ENCODE assay signal across 10 cellular contexts in genomic region chr10:26799342-26799741, GRCh38.
DNase-seq lines count a peak whose midpoint lies in the region; ATAC-seq, FAIRE-seq and TF ChIP-seq lines count a peak whose summit lies in the region.
"Had no signal": no experiment of that assay in that cellular context is flagged by ENCODE, and none has a peak within 500 bp of the region (broad histone marks: within the 10 kb centered on the region; RNA-seq: fewer than 3 reads in every experiment).

No MANE protein-coding gene starts in this region.

- no peak for FAIRE-seq in small intestine (lab: Jason Lieb, UNC)

- no peaks in the 10 kb centered on the region for H3K9me3 ChIP-seq in small intestine (ENCODE audit: control insufficient read depth, low read depth)

- WGBS in small intestine, 3 donors: 27 to 34% (median 33%) methylated on average over 4 of the region's 4 CpGs

- no peak for TF ChIP-seq CTCF in GM10266 (IDR thresholded peaks at IDR 0.05; ENCODE audit: control insufficient read depth, insufficient read depth, low read depth, missing control alignments)

- ATAC-seq in HG03439 (IDR thresholded peaks at IDR 0.05; ENCODE audit: unreplicated experiment): peak; percentile 51
- ATAC-seq in GM19324 (IDR thresholded peaks at IDR 0.05; ENCODE audit: low FRiP score, unreplicated experiment): no peak

- no peaks in the 10 kb centered on the region for H3K27me3 ChIP-seq in small intestine (ENCODE audit: control insufficient read depth in 2 of 2, insufficient read depth in 2 of 2, low read length in 2 of 2)

- H3K4me1 ChIP-seq in small intestine (ENCODE audit: control insufficient read depth in 2 of 2, insufficient read depth in 1 of 2, low read depth in 1 of 2, low read length in 1 of 2): peaks cover 3 to 9% of the 10 kb centered on the region in 2 donors

- H3K27ac ChIP-seq in small intestine (ENCODE audit: low read depth in 1 of 2, low read length in 1 of 2): no peak overlapping the region

- DNase-seq in GM10266 (ENCODE audit: extremely low spot score): peak; percentile 13
- peak; percentile 17 for DNase-seq in GM19238 (ENCODE audit: insufficient read length, low spot score)
- DNase-seq in dermis blood vessel endothelial cell: peak; percentile 75
- DNase-seq in small intestine: no peak
- DNase-seq in AG20443 (ENCODE audit: low spot score): no peak
- no peak for DNase-seq in LoVo (ENCODE audit: low spot score)
- DNase-seq: mesenchymal stem cell, NCI-H146 had no signal

- no peaks in the 10 kb centered on the region for H3K36me3 ChIP-seq in small intestine (ENCODE audit: control insufficient read depth in 2 of 2, insufficient read depth in 2 of 2, low read length in 2 of 2)

- no peak overlapping the region for H3K4me3 ChIP-seq in small intestine (ENCODE audit: low read depth in 1 of 2, low read length in 2 of 2)

Comparison
In these comparisons a context has a peak if more than half of its experiments do, and no peak if none do; other contexts are left out.
1. DNase-seq: peak in GM10266 (single experiment), GM19238 (single experiment) and dermis blood vessel endothelial cell (single experiment); none in small intestine (single experiment), AG20443 (single experiment) and LoVo (single experiment).